ENCODE assay signal across 24 cellular contexts in genomic region chr14:39043352-39043943, GRCh38.
"Had no signal": no experiment of that assay in that cellular context is flagged by ENCODE, and none has a peak within 500 bp of the region (broad histone marks: within the 10 kb centered on the region; RNA-seq: fewer than 3 reads in every experiment).

No MANE protein-coding gene starts in this region.

- H3K4me3 Mint-ChIP-seq: effector memory CD8-positive, alpha-beta T cell; immature natural killer cell; memory B cell; mesothelial cell of epicardium; natural killer cell; neural progenitor cell; stimulated activated memory B cell treated with anti-CD40 and anti-IgM and Interleukin-4, amounts not matched to agents 10 μg/mL and 1 μg/mL and 100 μg/mL, for 72 hours; stimulated activated naive CD8-positive, alpha-beta T cell treated with anti-CD3 and anti-CD28 coated beads, Interleukin-15, Interleukin-2, amounts not matched to agents 100 ng/mL and 50 ng/mL, for 24 hours had no signal

- H3K9me3 ChIP-seq: esophagus muscularis mucosa, left ventricle myocardium inferior, lower lobe of right lung, ovary, tibial artery, upper lobe of left lung, vagina had no signal

- H3K27ac ChIP-seq: dorsolateral prefrontal cortex, epithelial cell of prostate, esophagus muscularis mucosa, left ventricle myocardium inferior, lower lobe of right lung, neural progenitor cell, ovary, tibial artery, upper lobe of left lung, vagina had no signal

- FAIRE-seq: keratinocyte had no signal

- H3K27me3 Mint-ChIP-seq: effector memory CD8-positive, alpha-beta T cell; memory B cell; stimulated activated memory B cell treated with anti-CD40 and anti-IgM and Interleukin-4, amounts not matched to agents 10 μg/mL and 1 μg/mL and 100 μg/mL, for 72 hours; stimulated activated naive CD8-positive, alpha-beta T cell treated with anti-CD3 and anti-CD28 coated beads, Interleukin-15, Interleukin-2, amounts not matched to agents 100 ng/mL and 50 ng/mL, for 24 hours had no signal

- H3K4me2 ChIP-seq: neural progenitor cell, smooth muscle cell had no signal

- H3K27me3 ChIP-seq: dorsolateral prefrontal cortex, esophagus muscularis mucosa, neural progenitor cell, ovary, tibial artery, upper lobe of left lung, vagina had no signal

- H3K9ac ChIP-seq: neural progenitor cell had no signal

- H2AFZ ChIP-seq: neural progenitor cell had no signal

- H3K9me3 Mint-ChIP-seq: effector memory CD8-positive, alpha-beta T cell; immature natural killer cell; memory B cell; mesothelial cell of epicardium; natural killer cell; neural progenitor cell; stimulated activated naive CD8-positive, alpha-beta T cell treated with anti-CD3 and anti-CD28 coated beads, Interleukin-15, Interleukin-2, amounts not matched to agents 100 ng/mL and 50 ng/mL, for 24 hours had no signal

- H3K4me3 ChIP-seq: dorsolateral prefrontal cortex, esophagus muscularis mucosa, left ventricle myocardium inferior, lower lobe of right lung, neural progenitor cell, ovary, smooth muscle cell, tibial artery, upper lobe of left lung, vagina had no signal

- ATAC-seq: effector memory CD8-positive, alpha-beta T cell; left cardiac atrium; lower lobe of right lung; natural killer cell; right cardiac atrium; stimulated activated memory B cell treated with anti-CD40 and anti-IgM and Interleukin-4, amounts not matched to agents 10 μg/mL and 1 μg/mL and 100 μg/mL, for 72 hours had no signal

- H3K4me1 ChIP-seq: esophagus muscularis mucosa, left ventricle myocardium inferior, lower lobe of right lung, neural progenitor cell, tibial artery, upper lobe of left lung, vagina had no signal

- H3K27ac Mint-ChIP-seq: memory B cell; mesothelial cell of epicardium; neural progenitor cell; stimulated activated memory B cell treated with anti-CD40 and anti-IgM and Interleukin-4, amounts not matched to agents 10 μg/mL and 1 μg/mL and 100 μg/mL, for 72 hours; stimulated activated naive CD8-positive, alpha-beta T cell treated with anti-CD3 and anti-CD28 coated beads, Interleukin-15, Interleukin-2, amounts not matched to agents 100 ng/mL and 50 ng/mL, for 24 hours had no signal

- H3K36me3 ChIP-seq: ovary had no signal

- H3K4me1 Mint-ChIP-seq: mesothelial cell of epicardium, natural killer cell, neural progenitor cell had no signal

- DNase-seq: cortex of kidney; dorsolateral prefrontal cortex; effector memory CD8-positive, alpha-beta T cell; immature natural killer cell; left cardiac atrium; left ventricle myocardium inferior; lower lobe of right lung; natural killer cell; nucleus accumbens; ovary; right cardiac atrium; stimulated activated CD4-positive, alpha-beta T cell treated with anti-CD3 and anti-CD28 coated beads, Interleukin-4, amount 100 ng/mL, for 24 hours; tibial artery; upper lobe of left lung had no signal
